Comparison of ENCODE assay signal across 16 cellular contexts in the genomic region with DNA sequence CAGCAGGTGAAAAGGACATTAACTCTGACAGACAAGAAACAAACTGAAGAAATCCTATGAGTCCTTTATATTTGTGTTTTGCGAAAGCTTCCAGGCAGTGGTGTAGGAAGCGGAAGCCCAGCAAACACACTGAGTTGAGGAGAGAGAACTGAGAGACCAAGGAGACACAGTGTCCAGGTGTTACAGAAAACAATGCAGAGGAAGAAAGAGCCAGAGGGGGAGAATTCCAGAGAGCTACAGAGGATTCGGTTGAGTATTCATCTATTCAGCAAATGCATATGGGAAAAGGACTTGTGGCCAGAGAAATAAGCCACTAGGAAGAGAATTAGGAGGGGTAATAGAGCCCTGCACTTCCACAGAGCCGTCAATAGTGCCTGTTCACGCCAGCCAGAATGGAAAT.
DNase-seq lines count a peak whose midpoint lies in the region; ATAC-seq, FAIRE-seq and TF ChIP-seq lines count a peak whose summit lies in the region.
"Had no signal": no experiment of that assay in that cellular context is flagged by ENCODE, and none has a peak within 500 bp of the region (broad histone marks: within the 10 kb centered on the region; RNA-seq: fewer than 3 reads in every experiment).

No MANE protein-coding gene starts in this region.

- H4K91ac ChIP-seq in H1 (replicated peaks; ENCODE audit: insufficient read length, low read length) (no peak overlapping the region), neuronal stem cell (ENCODE audit: low read depth, low read length, poor library complexity) (no peak overlapping the region)

- POLR2A ChIA-PET in H1 (lab: Charles Lee; ENCODE audit: partially characterized antibody), result no interaction called here

- H3K4ac ChIP-seq in H1 (replicated peaks; ENCODE audit: insufficient read length, low read depth, low read length) (no peak overlapping the region), mesendoderm (ENCODE audit: low read depth, low read length) (no peak overlapping the region), neuronal stem cell (ENCODE audit: low read length) (no peak overlapping the region)

- WGBS in H1 (ENCODE audit: extremely low coverage in 1 of 2, insufficient coverage in 1 of 2, insufficient read length in 1 of 2, insufficient replicate concordance in 2 of 2, low coverage in 1 of 2, low lambda C conversion rate in 2 of 2, missing lambda C conversion rate in 1 of 2), 2 experiments, result 75% methylated on average over 5 of the region's 5 CpGs; no CpG with 5 or more reads in 1 of the 2 experiments
- no CpG with 5 or more reads among the region's 5 CpGs for WGBS in mesendoderm (ENCODE audit: extremely low coverage, insufficient coverage, low lambda C conversion rate)
- WGBS in neuronal stem cell (ENCODE audit: extremely low coverage in 2 of 2, insufficient read length in 2 of 2, insufficient replicate concordance in 1 of 2), 2 donors, result no CpG with 5 or more reads among the region's 5 CpGs

- no peak for TF ChIP-seq CTCF in H1 (IDR thresholded peaks at IDR 0.05; ENCODE audit: control extremely low read depth in 1 of 3, insufficient read depth in 1 of 3, low read depth in 1 of 3, low read length in 3 of 3)
- TF ChIP-seq CTCF in type B pancreatic cell (conservative IDR thresholded peaks at IDR 0.05), result no peak

- peaks cover 2% of the 10 kb centered on the region for H3K4me1 Mint-ChIP-seq in type B pancreatic cell (ENCODE audit: unreplicated experiment)
- H3K4me1 Mint-ChIP-seq: CD4-positive, alpha-beta memory T cell had no signal

- no peaks in the 10 kb centered on the region; the same call in 1 of the 2 replicates for H3K23me2 ChIP-seq in H1 (ENCODE audit: low read depth, low read length)

- H3K4me1 ChIP-seq in H1 (replicated peaks in 1 of 4; ENCODE audit: control insufficient read depth in 3 of 4, insufficient read depth in 4 of 4, low read length in 3 of 4) (peaks cover 0 to 9% (median 0%) of the 10 kb centered on the region in 4 experiments; a peak in 1 of 7 replicates), mesendoderm (ENCODE audit: control insufficient read depth, low read depth, low read length) (no peaks in the 10 kb centered on the region), neuronal stem cell (ENCODE audit: control insufficient read depth in 2 of 2, insufficient read depth in 1 of 2, low read depth in 1 of 2, low read length in 2 of 2) (peaks cover 0 to 4% of the 10 kb centered on the region in 2 donors)

- no peaks in the 10 kb centered on the region for H4K20me1 ChIP-seq in H1 (replicated peaks in 1 of 2; ENCODE audit: control insufficient read depth in 1 of 2, insufficient read depth in 2 of 2, low read length in 2 of 2)

- no peak overlapping the region for H2BK20ac ChIP-seq in H1 (ENCODE audit: low read length)

- H3K27ac ChIP-seq in H1 (ENCODE audit: low read depth, low read length) (no peak overlapping the region), mesendoderm (ENCODE audit: low read depth, low read length) (no peak overlapping the region), neuronal stem cell (replicated peaks; ENCODE audit: low read length) (no peak overlapping the region)

- H2BK15ac ChIP-seq in H1 (ENCODE audit: low read length), result no peak overlapping the region
- no peak overlapping the region for H2BK15ac ChIP-seq in mesendoderm (replicated peaks; ENCODE audit: low read depth)
- no peak overlapping the region for H2BK15ac ChIP-seq in neuronal stem cell (ENCODE audit: low read length)

- H2BK12ac ChIP-seq in H1 (ENCODE audit: low read depth, low read length) (no peak overlapping the region), neuronal stem cell (ENCODE audit: low read length) (no peak overlapping the region)

- H3K18ac ChIP-seq in H1 (ENCODE audit: extremely low read depth, low read length), result no peak overlapping the region
- no peak overlapping the region for H3K18ac ChIP-seq in mesendoderm (ENCODE audit: low read length)
- no peak overlapping the region for H3K18ac ChIP-seq in neuronal stem cell (ENCODE audit: low read length)

- H3K9me3 ChIP-seq in H1 (ENCODE audit: insufficient read depth in 2 of 2, low read depth in 1 of 2, low read length in 1 of 2), result no peaks in the 10 kb centered on the region
- no peaks in the 10 kb centered on the region for H3K9me3 ChIP-seq in neuronal stem cell (replicated peaks in 1 of 2; ENCODE audit: control insufficient read depth in 2 of 2, insufficient read depth in 1 of 2, low read depth in 1 of 2, low read length in 2 of 2)

- no peak overlapping the region for H3K56ac ChIP-seq in H1 (replicated peaks; ENCODE audit: insufficient read length, low read depth, low read length)
- H3K56ac ChIP-seq in mesendoderm (ENCODE audit: low read length), result no peak overlapping the region

- H3K27me3 Mint-ChIP-seq in type B pancreatic cell, result no peaks in the 10 kb centered on the region
- H3K27me3 Mint-ChIP-seq: CD4-positive, alpha-beta memory T cell had no signal

- peaks cover 11% of the 10 kb centered on the region for H3K9me3 Mint-ChIP-seq in type B pancreatic cell

- DNase-seq in H7, result peak; percentile 2
- no peak for DNase-seq in H1 (ENCODE audit: low read depth in 1 of 2, low spot score in 2 of 2)
- peak; percentile 24 for DNase-seq in mesendoderm
- no peak for DNase-seq in type B pancreatic cell (ENCODE audit: extremely low spot score, unreplicated experiment)
- no peak for DNase-seq in GF-D8 (lab: John Stamatoyannopoulos, UW)
- DNase-seq in neuronal stem cell (ENCODE audit: low spot score), result no peak
- no peak for DNase-seq in T-helper 1 cell
- DNase-seq: C1 segment of cervical spinal cord; Calu3; CD4-positive, alpha-beta memory T cell; COR-L47; DMS53; DMS79 treated with DMSO at 0.1 percent for 48 hours; HFFc6 had no signal

- H3K79me1 ChIP-seq in H1 (ENCODE audit: low read depth, low read length) (no peaks in the 10 kb centered on the region), mesendoderm (ENCODE audit: low read length) (no peaks in the 10 kb centered on the region), neuronal stem cell (ENCODE audit: low read depth, low read length) (no peaks in the 10 kb centered on the region)

- H2AK5ac ChIP-seq in H1 (ENCODE audit: low read depth, low read length) (no peak overlapping the region), mesendoderm (ENCODE audit: low read length) (no peak overlapping the region), neuronal stem cell (ENCODE audit: low read depth, low read length) (no peak overlapping the region)

- no peaks in the 10 kb centered on the region for H3K36me3 Mint-ChIP-seq in type B pancreatic cell
- H3K36me3 Mint-ChIP-seq: CD4-positive, alpha-beta memory T cell had no signal

- no peak for TF ChIP-seq EP300 in H1 (IDR thresholded peaks at IDR 0.05; ENCODE audit: borderline replicate concordance in 1 of 2, low read depth in 2 of 2, low read length in 2 of 2)

- CTCF ChIA-PET in H1 (lab: Charles Lee; ENCODE audit: partially characterized antibody), result interaction anchor here (0.6 to 1.1 kb wide), 2 partner anchors 18 to 737 kb away, joined by 3 read pairs; no protein-coding TSS in a partner anchor

- H3K4me3 Mint-ChIP-seq in type B pancreatic cell, result no peak overlapping the region
- H3K4me3 Mint-ChIP-seq: CD4-positive, alpha-beta memory T cell; HFFc6 had no signal

- H3K36me3 ChIP-seq in H7 (replicated peaks; ENCODE audit: control insufficient read depth, insufficient read depth, low read length) (no peaks in the 10 kb centered on the region), H1 (ENCODE audit: control insufficient read depth in 2 of 4, insufficient read depth in 4 of 4, low read length in 3 of 4) (no peaks in the 10 kb centered on the region), mesendoderm (ENCODE audit: control insufficient read depth, insufficient read depth, low read length) (no peaks in the 10 kb centered on the region), neuronal stem cell (replicated peaks in 1 of 2; ENCODE audit: control insufficient read depth in 2 of 2, insufficient read depth in 2 of 2, low read length in 2 of 2) (no peaks in the 10 kb centered on the region)

- H3K27me3 ChIP-seq in H7 (ENCODE audit: control insufficient read depth, insufficient read depth, low read length) (no peaks in the 10 kb centered on the region), H1 (replicated peaks in 1 of 4; ENCODE audit: control insufficient read depth in 3 of 4, extremely low read depth in 1 of 4, insufficient read depth in 3 of 4, low read length in 3 of 4) (no peaks in the 10 kb centered on the region), mesendoderm (ENCODE audit: insufficient read depth, low read length, poor library complexity) (no peaks in the 10 kb centered on the region), neuronal stem cell (ENCODE audit: control insufficient read depth in 3 of 3, insufficient read depth in 3 of 3, low read depth in 1 of 3, low read length in 3 of 3) (no peaks in the 10 kb centered on the region)

- H2BK120ac ChIP-seq in H1 (replicated peaks; ENCODE audit: low read depth, low read length) (no peak overlapping the region), mesendoderm (ENCODE audit: low read depth, low read length) (no peak overlapping the region), neuronal stem cell (ENCODE audit: low read depth, low read length) (no peak overlapping the region)

- FAIRE-seq in H1 (lab: Jason Lieb, UNC), result peak; percentile 7
- FAIRE-seq: GM12892 had no signal

- 0 out of 2 replicates have a peak overlapping the region, but pooled peaks have one; percentile 3 for H2AFZ ChIP-seq in H1 (ENCODE audit: low read length)
- no peak overlapping the region for H2AFZ ChIP-seq in neuronal stem cell (ENCODE audit: low read length)

- H4K5ac ChIP-seq in H1 (ENCODE audit: insufficient read length, low read depth, low read length) (no peak overlapping the region), mesendoderm (ENCODE audit: low read length) (no peak overlapping the region)

- no peak for TF ChIP-seq RAD21 in H1 (IDR thresholded peaks at IDR 0.05 in 1 of 2, conservative IDR thresholded peaks at IDR 0.05 in 1 of 2; ENCODE audit: low read depth in 2 of 2, low read length in 2 of 2)

- no peak for ATAC-seq in HG03095 (IDR thresholded peaks at IDR 0.05; ENCODE audit: unreplicated experiment)

- H3K4me3 ChIP-seq in H7 (ENCODE audit: insufficient read depth, low read depth, low read length) (no peak overlapping the region), H1 (ENCODE audit: extremely low read depth in 1 of 4, insufficient read depth in 2 of 4, low read depth in 3 of 4, low read length in 4 of 4) (no peak overlapping the region), mesendoderm (ENCODE audit: low read length) (no peak overlapping the region), neuronal stem cell (ENCODE audit: low read length in 2 of 2) (no peak overlapping the region)

- H4K8ac ChIP-seq in H1 (ENCODE audit: extremely low read depth, insufficient read depth, low read length), result no peak overlapping the region
- H4K8ac ChIP-seq in mesendoderm (ENCODE audit: low read depth, low read length), result no peak overlapping the region
- H4K8ac ChIP-seq in neuronal stem cell (ENCODE audit: low read depth, low read length), result no peak overlapping the region

- H3K14ac ChIP-seq in H1 (ENCODE audit: insufficient read length) (no peak overlapping the region), neuronal stem cell (ENCODE audit: low read length) (no peak overlapping the region)

- H3K27ac Mint-ChIP-seq in type B pancreatic cell, result peak overlapping the region; percentile 20
- H3K27ac Mint-ChIP-seq: CD4-positive, alpha-beta memory T cell; HFFc6 had no signal

- no peak overlapping the region for H2BK5ac ChIP-seq in H1 (ENCODE audit: low read depth, low read length)
- H2BK5ac ChIP-seq in mesendoderm (ENCODE audit: low read length), result no peak overlapping the region
- H2BK5ac ChIP-seq in neuronal stem cell (ENCODE audit: low read length), result no peak overlapping the region

- H3K23ac ChIP-seq in H1 (ENCODE audit: insufficient read length), result no peak overlapping the region
- H3K23ac ChIP-seq in mesendoderm (ENCODE audit: low read length), result no peak overlapping the region
- no peak overlapping the region for H3K23ac ChIP-seq in neuronal stem cell (ENCODE audit: low read depth, low read length, poor library complexity)

- H3K79me2 ChIP-seq in H1 (ENCODE audit: control insufficient read depth in 1 of 2, insufficient read depth in 2 of 2, low read length in 2 of 2) (no peaks in the 10 kb centered on the region), mesendoderm (ENCODE audit: control insufficient read depth, insufficient read depth, low read length) (no peaks in the 10 kb centered on the region)

- H3K9ac ChIP-seq in H1 (replicated peaks in 1 of 4; ENCODE audit: extremely low read depth in 1 of 4, low read depth in 3 of 4, low read length in 3 of 4), result no peak overlapping the region
- no peak overlapping the region for H3K9ac ChIP-seq in mesendoderm (ENCODE audit: low read length)
- no peak overlapping the region for H3K9ac ChIP-seq in neuronal stem cell (ENCODE audit: low read depth, low read length, poor library complexity)

- no peak for TF ChIP-seq POLR2A in H1 (IDR thresholded peaks at IDR 0.05; ENCODE audit: control extremely low read depth in 1 of 2, low read depth in 2 of 2, low read length in 2 of 2)

- no peak overlapping the region for H3K4me2 ChIP-seq in H1 (ENCODE audit: insufficient read depth in 1 of 2, low read depth in 2 of 2, low read length in 2 of 2)
- no peak overlapping the region for H3K4me2 ChIP-seq in mesendoderm (ENCODE audit: low read length)
- no peak overlapping the region for H3K4me2 ChIP-seq in neuronal stem cell (ENCODE audit: insufficient read depth, low read length, poor library complexity, severe bottlenecking)

Comparison
In these comparisons a context has a peak if more than half of its experiments do, and no peak if none do; other contexts are left out.
1. DNase-seq: peak in H7 (single experiment) and mesendoderm (single experiment); none in H1 (0 of 2), type B pancreatic cell (single experiment), GF-D8 (single experiment), neuronal stem cell (single experiment) and T-helper 1 cell (0 of 5).